Comparison of ENCODE assay signal across 3 cellular contexts in the genomic region with DNA sequence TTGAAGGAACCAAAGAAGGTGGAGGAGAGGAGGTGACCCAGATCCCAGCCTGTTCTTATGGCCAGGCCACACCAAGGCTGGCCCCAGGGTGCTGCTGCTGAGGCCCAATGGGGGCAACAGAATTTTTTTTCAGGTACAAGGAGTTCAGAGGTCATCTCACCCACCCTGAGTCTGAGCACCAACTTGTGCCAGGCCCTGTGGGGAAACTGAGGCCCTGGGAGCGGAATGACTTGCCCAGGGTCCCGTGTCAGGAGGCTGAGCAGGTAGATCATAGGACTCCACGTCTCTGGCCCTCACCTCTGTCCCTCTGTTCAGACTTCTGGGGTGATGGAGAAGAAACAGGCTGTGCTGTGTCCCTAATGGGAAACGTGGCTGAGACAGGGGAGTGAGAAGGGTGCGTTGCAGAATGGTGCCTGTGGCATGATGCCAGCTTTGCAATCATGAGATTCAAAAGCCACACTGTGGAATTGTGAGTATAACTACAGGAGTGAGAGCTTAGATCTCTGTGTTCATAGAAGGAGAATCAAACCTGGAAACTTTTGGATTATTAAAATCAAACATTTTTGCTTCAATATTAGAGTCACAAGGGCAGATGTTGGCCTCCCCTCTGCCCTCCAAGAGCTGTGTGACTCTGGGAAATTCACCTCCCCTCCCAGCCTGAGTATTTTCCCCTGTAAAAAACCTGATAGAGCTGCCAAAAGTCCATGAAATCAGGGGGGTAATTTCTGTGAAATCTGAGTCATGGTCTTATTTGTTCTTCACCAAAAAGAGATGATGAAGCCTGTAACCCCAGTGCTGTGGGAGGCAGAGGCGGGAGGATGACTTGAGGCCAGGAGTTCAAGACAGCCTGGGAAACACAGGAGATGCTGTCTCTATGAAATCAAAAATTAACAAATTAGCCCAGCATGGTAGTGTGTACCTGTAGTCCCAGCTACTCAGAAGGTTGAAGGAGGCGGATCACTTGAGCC.
TF ChIP-seq lines count a peak whose summit lies in the region.

No MANE protein-coding gene starts in this region.

TF ChIP-seq in SK-N-SH, 30 proteins besides CTCF, POLR2A, EP300 and RAD21:
- TF ChIP-seq, protein P1, sequence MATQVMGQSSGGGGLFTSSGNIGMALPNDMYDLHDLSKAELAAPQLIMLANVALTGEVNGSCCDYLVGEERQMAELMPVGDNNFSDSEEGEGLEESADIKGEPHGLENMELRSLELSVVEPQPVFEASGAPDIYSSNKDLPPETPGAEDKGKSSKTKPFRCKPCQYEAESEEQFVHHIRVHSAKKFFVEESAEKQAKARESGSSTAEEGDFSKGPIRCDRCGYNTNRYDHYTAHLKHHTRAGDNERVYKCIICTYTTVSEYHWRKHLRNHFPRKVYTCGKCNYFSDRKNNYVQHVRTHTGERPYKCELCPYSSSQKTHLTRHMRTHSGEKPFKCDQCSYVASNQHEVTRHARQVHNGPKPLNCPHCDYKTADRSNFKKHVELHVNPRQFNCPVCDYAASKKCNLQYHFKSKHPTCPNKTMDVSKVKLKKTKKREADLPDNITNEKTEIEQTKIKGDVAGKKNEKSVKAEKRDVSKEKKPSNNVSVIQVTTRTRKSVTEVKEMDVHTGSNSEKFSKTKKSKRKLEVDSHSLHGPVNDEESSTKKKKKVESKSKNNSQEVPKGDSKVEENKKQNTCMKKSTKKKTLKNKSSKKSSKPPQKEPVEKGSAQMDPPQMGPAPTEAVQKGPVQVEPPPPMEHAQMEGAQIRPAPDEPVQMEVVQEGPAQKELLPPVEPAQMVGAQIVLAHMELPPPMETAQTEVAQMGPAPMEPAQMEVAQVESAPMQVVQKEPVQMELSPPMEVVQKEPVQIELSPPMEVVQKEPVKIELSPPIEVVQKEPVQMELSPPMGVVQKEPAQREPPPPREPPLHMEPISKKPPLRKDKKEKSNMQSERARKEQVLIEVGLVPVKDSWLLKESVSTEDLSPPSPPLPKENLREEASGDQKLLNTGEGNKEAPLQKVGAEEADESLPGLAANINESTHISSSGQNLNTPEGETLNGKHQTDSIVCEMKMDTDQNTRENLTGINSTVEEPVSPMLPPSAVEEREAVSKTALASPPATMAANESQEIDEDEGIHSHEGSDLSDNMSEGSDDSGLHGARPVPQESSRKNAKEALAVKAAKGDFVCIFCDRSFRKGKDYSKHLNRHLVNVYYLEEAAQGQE (IDR thresholded peaks at IDR 0.05; ENCODE audit: low read depth, low read length) = no peak
- TF ChIP-seq TCF12 (IDR thresholded peaks at IDR 0.05) (no peak), TAF1 (IDR thresholded peaks at IDR 0.05; ENCODE audit: borderline replicate concordance, low read depth, low read length) (no peak), POLR2AphosphoS5 (IDR thresholded peaks at IDR 0.05; ENCODE audit: low read depth, low read length) (no peak), NFIC (IDR thresholded peaks at IDR 0.05; ENCODE audit: borderline replicate concordance) (no peak), PBX3 (IDR thresholded peaks at IDR 0.05) (no peak), MXI1 (IDR thresholded peaks at IDR 0.05; ENCODE audit: low read depth, low read length) (no peak), GABPA (IDR thresholded peaks at IDR 0.05; ENCODE audit: low read depth) (no peak), GATA2 (CRISPR knock-in tag; IDR thresholded peaks at IDR 0.05) (no peak)

TF ChIP-seq in SK-N-SH treated with all-trans-retinoic acid at 6 μM for 48 hours, 23 proteins besides CTCF, POLR2A, EP300 and RAD21 (continued from another document):
- TF ChIP-seq, protein P2, sequence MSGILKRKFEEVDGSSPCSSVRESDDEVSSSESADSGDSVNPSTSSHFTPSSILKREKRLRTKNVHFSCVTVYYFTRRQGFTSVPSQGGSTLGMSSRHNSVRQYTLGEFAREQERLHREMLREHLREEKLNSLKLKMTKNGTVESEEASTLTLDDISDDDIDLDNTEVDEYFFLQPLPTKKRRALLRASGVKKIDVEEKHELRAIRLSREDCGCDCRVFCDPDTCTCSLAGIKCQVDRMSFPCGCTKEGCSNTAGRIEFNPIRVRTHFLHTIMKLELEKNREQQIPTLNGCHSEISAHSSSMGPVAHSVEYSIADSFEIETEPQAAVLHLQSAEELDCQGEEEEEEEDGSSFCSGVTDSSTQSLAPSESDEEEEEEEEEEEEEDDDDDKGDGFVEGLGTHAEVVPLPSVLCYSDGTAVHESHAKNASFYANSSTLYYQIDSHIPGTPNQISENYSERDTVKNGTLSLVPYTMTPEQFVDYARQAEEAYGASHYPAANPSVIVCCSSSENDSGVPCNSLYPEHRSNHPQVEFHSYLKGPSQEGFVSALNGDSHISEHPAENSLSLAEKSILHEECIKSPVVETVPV (CRISPR knock-in tag; IDR thresholded peaks at IDR 0.05) = no peak
- TF ChIP-seq TCF4 (CRISPR knock-in tag; IDR thresholded peaks at IDR 0.05; ENCODE audit: borderline replicate concordance) = no peak
- TF ChIP-seq TSHZ2 (CRISPR knock-in tag; IDR thresholded peaks at IDR 0.05) = no peak
- no peak for TF ChIP-seq CSDC2 (CRISPR knock-in tag; IDR thresholded peaks at IDR 0.05)
- TF ChIP-seq ZNF8 (CRISPR knock-in tag; IDR thresholded peaks at IDR 0.05) = no peak
- no peak for TF ChIP-seq ZFP3 (CRISPR knock-in tag; IDR thresholded peaks at IDR 0.05)
- no peak for TF ChIP-seq ZNF70 (CRISPR knock-in tag; IDR thresholded peaks at IDR 0.05)
- no peak for TF ChIP-seq TOX (CRISPR knock-in tag; IDR thresholded peaks at IDR 0.05; ENCODE audit: borderline replicate concordance)
- TF ChIP-seq, protein P3, sequence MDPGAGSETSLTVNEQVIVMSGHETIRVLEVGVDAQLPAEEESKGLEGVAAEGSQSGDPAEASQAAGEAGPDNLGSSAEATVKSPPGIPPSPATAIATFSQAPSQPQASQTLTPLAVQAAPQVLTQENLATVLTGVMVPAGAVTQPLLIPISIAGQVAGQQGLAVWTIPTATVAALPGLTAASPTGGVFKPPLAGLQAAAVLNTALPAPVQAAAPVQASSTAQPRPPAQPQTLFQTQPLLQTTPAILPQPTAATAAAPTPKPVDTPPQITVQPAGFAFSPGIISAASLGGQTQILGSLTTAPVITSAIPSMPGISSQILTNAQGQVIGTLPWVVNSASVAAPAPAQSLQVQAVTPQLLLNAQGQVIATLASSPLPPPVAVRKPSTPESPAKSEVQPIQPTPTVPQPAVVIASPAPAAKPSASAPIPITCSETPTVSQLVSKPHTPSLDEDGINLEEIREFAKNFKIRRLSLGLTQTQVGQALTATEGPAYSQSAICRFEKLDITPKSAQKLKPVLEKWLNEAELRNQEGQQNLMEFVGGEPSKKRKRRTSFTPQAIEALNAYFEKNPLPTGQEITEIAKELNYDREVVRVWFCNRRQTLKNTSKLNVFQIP (CRISPR knock-in tag; IDR thresholded peaks at IDR 0.05; ENCODE audit: borderline replicate concordance, low read depth) = no peak
- TF ChIP-seq ISL1 (CRISPR knock-in tag; IDR thresholded peaks at IDR 0.05) = no peak

TF ChIP-seq in GM23338, 12 proteins besides CTCF, POLR2A, EP300 and RAD21 (continued from another document):
- TF ChIP-seq, protein P4, sequence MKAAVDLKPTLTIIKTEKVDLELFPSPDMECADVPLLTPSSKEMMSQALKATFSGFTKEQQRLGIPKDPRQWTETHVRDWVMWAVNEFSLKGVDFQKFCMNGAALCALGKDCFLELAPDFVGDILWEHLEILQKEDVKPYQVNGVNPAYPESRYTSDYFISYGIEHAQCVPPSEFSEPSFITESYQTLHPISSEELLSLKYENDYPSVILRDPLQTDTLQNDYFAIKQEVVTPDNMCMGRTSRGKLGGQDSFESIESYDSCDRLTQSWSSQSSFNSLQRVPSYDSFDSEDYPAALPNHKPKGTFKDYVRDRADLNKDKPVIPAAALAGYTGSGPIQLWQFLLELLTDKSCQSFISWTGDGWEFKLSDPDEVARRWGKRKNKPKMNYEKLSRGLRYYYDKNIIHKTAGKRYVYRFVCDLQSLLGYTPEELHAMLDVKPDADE (IDR thresholded peaks at IDR 0.05) = no peak
- no peak for TF ChIP-seq EZH2phosphoT487 (IDR thresholded peaks at IDR 0.05; ENCODE audit: unreplicated experiment)
- no peak for TF ChIP-seq STAT1 (IDR thresholded peaks at IDR 0.05; ENCODE audit: unreplicated experiment)
- TF ChIP-seq, protein P5, sequence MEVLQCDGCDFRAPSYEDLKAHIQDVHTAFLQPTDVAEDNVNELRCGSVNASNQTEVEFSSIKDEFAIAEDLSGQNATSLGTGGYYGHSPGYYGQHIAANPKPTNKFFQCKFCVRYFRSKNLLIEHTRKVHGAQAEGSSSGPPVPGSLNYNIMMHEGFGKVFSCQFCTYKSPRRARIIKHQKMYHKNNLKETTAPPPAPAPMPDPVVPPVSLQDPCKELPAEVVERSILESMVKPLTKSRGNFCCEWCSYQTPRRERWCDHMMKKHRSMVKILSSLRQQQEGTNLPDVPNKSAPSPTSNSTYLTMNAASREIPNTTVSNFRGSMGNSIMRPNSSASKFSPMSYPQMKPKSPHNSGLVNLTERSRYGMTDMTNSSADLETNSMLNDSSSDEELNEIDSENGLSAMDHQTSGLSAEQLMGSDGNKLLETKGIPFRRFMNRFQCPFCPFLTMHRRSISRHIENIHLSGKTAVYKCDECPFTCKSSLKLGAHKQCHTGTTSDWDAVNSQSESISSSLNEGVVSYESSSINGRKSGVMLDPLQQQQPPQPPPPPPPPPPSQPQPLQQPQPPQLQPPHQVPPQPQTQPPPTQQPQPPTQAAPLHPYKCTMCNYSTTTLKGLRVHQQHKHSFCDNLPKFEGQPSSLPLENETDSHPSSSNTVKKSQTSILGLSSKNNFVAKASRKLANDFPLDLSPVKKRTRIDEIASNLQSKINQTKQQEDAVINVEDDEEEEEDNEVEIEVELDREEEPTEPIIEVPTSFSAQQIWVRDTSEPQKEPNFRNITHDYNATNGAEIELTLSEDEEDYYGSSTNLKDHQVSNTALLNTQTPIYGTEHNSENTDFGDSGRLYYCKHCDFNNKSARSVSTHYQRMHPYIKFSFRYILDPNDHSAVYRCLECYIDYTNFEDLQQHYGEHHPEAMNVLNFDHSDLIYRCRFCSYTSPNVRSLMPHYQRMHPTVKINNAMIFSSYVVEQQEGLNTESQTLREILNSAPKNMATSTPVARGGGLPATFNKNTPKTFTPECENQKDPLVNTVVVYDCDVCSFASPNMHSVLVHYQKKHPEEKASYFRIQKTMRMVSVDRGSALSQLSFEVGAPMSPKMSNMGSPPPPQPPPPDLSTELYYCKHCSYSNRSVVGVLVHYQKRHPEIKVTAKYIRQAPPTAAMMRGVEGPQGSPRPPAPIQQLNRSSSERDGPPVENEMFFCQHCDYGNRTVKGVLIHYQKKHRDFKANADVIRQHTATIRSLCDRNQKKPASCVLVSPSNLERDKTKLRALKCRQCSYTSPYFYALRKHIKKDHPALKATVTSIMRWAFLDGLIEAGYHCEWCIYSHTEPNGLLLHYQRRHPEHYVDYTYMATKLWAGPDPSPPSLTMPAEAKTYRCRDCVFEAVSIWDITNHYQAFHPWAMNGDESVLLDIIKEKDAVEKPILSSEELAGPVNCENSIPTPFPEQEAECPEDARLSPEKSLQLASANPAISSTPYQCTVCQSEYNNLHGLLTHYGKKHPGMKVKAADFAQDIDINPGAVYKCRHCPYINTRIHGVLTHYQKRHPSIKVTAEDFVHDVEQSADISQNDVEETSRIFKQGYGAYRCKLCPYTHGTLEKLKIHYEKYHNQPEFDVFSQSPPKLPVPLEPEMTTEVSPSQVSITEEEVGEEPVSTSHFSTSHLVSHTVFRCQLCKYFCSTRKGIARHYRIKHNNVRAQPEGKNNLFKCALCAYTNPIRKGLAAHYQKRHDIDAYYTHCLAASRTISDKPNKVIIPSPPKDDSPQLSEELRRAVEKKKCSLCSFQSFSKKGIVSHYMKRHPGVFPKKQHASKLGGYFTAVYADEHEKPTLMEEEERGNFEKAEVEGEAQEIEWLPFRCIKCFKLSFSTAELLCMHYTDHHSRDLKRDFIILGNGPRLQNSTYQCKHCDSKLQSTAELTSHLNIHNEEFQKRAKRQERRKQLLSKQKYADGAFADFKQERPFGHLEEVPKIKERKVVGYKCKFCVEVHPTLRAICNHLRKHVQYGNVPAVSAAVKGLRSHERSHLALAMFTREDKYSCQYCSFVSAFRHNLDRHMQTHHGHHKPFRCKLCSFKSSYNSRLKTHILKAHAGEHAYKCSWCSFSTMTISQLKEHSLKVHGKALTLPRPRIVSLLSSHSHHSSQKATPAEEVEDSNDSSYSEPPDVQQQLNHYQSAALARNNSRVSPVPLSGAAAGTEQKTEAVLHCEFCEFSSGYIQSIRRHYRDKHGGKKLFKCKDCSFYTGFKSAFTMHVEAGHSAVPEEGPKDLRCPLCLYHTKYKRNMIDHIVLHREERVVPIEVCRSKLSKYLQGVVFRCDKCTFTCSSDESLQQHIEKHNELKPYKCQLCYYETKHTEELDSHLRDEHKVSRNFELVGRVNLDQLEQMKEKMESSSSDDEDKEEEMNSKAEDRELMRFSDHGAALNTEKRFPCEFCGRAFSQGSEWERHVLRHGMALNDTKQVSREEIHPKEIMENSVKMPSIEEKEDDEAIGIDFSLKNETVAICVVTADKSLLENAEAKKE (CRISPR knock-in tag; IDR thresholded peaks at IDR 0.05) = no peak
- no peak for TF ChIP-seq ZNF114 (CRISPR knock-in tag; IDR thresholded peaks at IDR 0.05)
- no peak for TF ChIP-seq ZNF331 (CRISPR knock-in tag; IDR thresholded peaks at IDR 0.05; ENCODE audit: low read depth)
